Comparison of ENCODE assay signal across 1 cellular context in the genomic region with DNA sequence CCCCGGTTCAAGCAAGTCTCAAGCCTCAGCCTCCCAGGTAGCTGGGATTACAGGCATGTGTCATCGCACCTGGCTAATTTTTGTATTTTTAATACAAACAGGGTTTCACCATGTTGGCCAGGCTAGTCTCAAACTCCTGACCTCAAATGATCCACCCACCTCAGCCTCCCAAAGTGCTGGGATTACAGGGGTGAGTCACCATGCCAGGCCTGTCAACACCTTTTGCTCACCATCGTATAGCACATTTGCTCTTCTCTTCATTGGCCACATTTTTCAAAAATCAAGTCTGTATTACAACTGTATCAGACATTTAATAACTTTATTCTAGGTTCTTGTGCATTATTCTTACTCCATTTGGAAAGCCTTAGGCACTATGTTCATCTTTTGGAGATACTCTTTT.
TF ChIP-seq lines count a peak whose summit lies in the region.

No MANE protein-coding gene starts in this region.

TF ChIP-seq in HEK293, 187 proteins besides CTCF, POLR2A, EP300 and RAD21 (continued from another document):
- TF ChIP-seq, protein P1, sequence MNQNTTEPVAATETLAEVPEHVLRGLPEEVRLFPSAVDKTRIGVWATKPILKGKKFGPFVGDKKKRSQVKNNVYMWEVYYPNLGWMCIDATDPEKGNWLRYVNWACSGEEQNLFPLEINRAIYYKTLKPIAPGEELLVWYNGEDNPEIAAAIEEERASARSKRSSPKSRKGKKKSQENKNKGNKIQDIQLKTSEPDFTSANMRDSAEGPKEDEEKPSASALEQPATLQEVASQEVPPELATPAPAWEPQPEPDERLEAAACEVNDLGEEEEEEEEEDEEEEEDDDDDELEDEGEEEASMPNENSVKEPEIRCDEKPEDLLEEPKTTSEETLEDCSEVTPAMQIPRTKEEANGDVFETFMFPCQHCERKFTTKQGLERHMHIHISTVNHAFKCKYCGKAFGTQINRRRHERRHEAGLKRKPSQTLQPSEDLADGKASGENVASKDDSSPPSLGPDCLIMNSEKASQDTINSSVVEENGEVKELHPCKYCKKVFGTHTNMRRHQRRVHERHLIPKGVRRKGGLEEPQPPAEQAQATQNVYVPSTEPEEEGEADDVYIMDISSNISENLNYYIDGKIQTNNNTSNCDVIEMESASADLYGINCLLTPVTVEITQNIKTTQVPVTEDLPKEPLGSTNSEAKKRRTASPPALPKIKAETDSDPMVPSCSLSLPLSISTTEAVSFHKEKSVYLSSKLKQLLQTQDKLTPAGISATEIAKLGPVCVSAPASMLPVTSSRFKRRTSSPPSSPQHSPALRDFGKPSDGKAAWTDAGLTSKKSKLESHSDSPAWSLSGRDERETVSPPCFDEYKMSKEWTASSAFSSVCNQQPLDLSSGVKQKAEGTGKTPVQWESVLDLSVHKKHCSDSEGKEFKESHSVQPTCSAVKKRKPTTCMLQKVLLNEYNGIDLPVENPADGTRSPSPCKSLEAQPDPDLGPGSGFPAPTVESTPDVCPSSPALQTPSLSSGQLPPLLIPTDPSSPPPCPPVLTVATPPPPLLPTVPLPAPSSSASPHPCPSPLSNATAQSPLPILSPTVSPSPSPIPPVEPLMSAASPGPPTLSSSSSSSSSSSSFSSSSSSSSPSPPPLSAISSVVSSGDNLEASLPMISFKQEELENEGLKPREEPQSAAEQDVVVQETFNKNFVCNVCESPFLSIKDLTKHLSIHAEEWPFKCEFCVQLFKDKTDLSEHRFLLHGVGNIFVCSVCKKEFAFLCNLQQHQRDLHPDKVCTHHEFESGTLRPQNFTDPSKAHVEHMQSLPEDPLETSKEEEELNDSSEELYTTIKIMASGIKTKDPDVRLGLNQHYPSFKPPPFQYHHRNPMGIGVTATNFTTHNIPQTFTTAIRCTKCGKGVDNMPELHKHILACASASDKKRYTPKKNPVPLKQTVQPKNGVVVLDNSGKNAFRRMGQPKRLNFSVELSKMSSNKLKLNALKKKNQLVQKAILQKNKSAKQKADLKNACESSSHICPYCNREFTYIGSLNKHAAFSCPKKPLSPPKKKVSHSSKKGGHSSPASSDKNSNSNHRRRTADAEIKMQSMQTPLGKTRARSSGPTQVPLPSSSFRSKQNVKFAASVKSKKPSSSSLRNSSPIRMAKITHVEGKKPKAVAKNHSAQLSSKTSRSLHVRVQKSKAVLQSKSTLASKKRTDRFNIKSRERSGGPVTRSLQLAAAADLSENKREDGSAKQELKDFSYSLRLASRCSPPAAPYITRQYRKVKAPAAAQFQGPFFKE (tag by site-specific recombination; IDR thresholded peaks at IDR 0.05; ENCODE audit: borderline replicate concordance) = no peak
- no peak for TF ChIP-seq ZBTB48 (tag by site-specific recombination; IDR thresholded peaks at IDR 0.05)
